In genomic region chr21:29670228-29670627, GRCh38 we compare ENCODE assay signal across 29 cellular contexts.
"Had no signal": no experiment of that assay in that cellular context is flagged by ENCODE, and none has a peak within 500 bp of the region (broad histone marks: within the 10 kb centered on the region; RNA-seq: fewer than 3 reads in every experiment).

No MANE protein-coding gene starts in this region.

- H3K27me3 Mint-ChIP-seq: effector memory CD8-positive, alpha-beta T cell had no signal

- H3K4me1 ChIP-seq: colonic mucosa, esophagus muscularis mucosa, esophagus squamous epithelium, foreskin keratinocyte, gastrocnemius medialis, gastroesophageal sphincter, heart left ventricle, heart right ventricle had no signal

- H3K4me3 ChIP-seq: colonic mucosa, coronary artery, dorsolateral prefrontal cortex, esophagus muscularis mucosa, esophagus squamous epithelium, gastrocnemius medialis, gastroesophageal sphincter, heart left ventricle, heart right ventricle had no signal

- FAIRE-seq: colon, endometrium, endothelial cell of umbilical vein, frontal cortex had no signal

- H3K27ac Mint-ChIP-seq: dendritic cell treated with granulocyte-macrophage colony-stimulating factor and Interleukin-4, amounts not matched to agents 40 ng/mL and 50 ng/mL, for 4 days; effector memory CD8-positive, alpha-beta T cell; endodermal cell had no signal

- H3K9me3 Mint-ChIP-seq: dendritic cell treated with granulocyte-macrophage colony-stimulating factor and Interleukin-4, amounts not matched to agents 40 ng/mL and 50 ng/mL, for 4 days; endodermal cell had no signal

- DNase-seq: colonic mucosa; cortex of kidney; dermis blood vessel endothelial cell; dorsolateral prefrontal cortex; effector CD4-positive, alpha-beta T cell; effector CD8-positive, alpha-beta T cell; effector memory CD4-positive, alpha-beta T cell; effector memory CD8-positive, alpha-beta T cell; endodermal cell; erythroblast; esophagus squamous epithelium; foreskin fibroblast; foreskin keratinocyte; foreskin melanocyte; gastrocnemius medialis; glutamatergic neuron; head of caudate nucleus; heart left ventricle; heart right ventricle had no signal

- H3K9me3 ChIP-seq: colonic mucosa, esophagus muscularis mucosa, esophagus squamous epithelium, gastrocnemius medialis, gastroesophageal sphincter, heart left ventricle, heart right ventricle had no signal

- H3K27me3 ChIP-seq: colonic mucosa, dorsolateral prefrontal cortex, esophagus muscularis mucosa, esophagus squamous epithelium, foreskin keratinocyte, gastrocnemius medialis, gastroesophageal sphincter, heart left ventricle, heart right ventricle had no signal

- H3K4me3 Mint-ChIP-seq: dendritic cell treated with granulocyte-macrophage colony-stimulating factor and Interleukin-4, amounts not matched to agents 40 ng/mL and 50 ng/mL, for 4 days; effector memory CD8-positive, alpha-beta T cell; endodermal cell had no signal

- H3K27ac ChIP-seq: colonic mucosa, coronary artery, dorsolateral prefrontal cortex, epithelial cell of prostate, esophagus muscularis mucosa, esophagus squamous epithelium, foreskin keratinocyte, gastrocnemius medialis, gastroesophageal sphincter, heart left ventricle, heart right ventricle had no signal

- ATAC-seq: effector memory CD8-positive, alpha-beta T cell; esophagus mucosa; foreskin keratinocyte; gastrocnemius medialis; gastroesophageal sphincter; heart left ventricle; heart right ventricle had no signal

- H3K36me3 ChIP-seq: colonic mucosa, esophagus muscularis mucosa, esophagus squamous epithelium, gastrocnemius medialis, gastroesophageal sphincter, heart left ventricle, heart right ventricle had no signal
